Comparison of ENCODE assay signal across 22 cellular contexts in the genomic region with DNA sequence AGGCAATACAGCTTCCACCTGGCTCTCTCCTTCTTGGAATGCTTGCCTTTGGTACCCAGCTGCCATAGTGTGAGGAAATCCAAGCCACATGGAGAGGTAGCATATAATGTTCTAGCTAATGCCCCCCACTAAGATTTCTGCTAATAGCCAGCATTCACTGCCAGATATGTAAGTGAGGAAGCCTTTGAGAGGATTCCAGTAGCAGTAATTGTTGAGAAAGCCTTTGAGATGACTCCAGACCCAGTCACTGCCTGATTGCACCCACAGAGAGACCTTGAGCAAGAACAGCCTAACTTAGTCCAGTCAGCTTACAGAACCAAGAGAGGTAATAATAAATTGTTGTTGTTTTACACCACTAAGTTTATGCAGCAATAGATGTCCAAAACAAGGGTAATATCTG.
DNase-seq lines count a peak whose midpoint lies in the region; ATAC-seq and TF ChIP-seq lines count a peak whose summit lies in the region.
"Had no signal": no experiment of that assay in that cellular context is flagged by ENCODE, and none has a peak within 500 bp of the region (broad histone marks: within the 10 kb centered on the region; RNA-seq: fewer than 3 reads in every experiment).

No MANE protein-coding gene starts in this region.

- TF ChIP-seq RAD21 in IMR-90 (IDR thresholded peaks at IDR 0.05; ENCODE audit: low read length), result no peak

- ATAC-seq in IMR-90 (ENCODE audit: low read depth) (peak; percentile 58), HG03139 (IDR thresholded peaks at IDR 0.05; ENCODE audit: unreplicated experiment) (no peak)
- ATAC-seq: activated T-helper 17 cell treated with anti-CD3 and anti-CD28 coated beads, Interleukin-2, amount 50 U/mL, for 72 hours; left lobe of liver; natural killer cell treated with Interleukin-12 subunit alpha and Interleukin-12 subunit beta and Interleukin-15 and Interleukin-18, amount 100 ng/mL, for 72 hours; right lobe of liver had no signal

- H2AK5ac ChIP-seq in IMR-90 (ENCODE audit: low read depth, low read length), result peak overlapping the region; percentile 57; the same call in 1 of the 2 replicates
- no peak overlapping the region for H2AK5ac ChIP-seq in mesenchymal stem cell (ENCODE audit: low read length, severe bottlenecking)

- no peaks in the 10 kb centered on the region for H3K9me3 Mint-ChIP-seq in activated CD4-positive, alpha-beta T cell treated with anti-CD3 and anti-CD28 coated beads, Interleukin-2, amount 10 ng/mL, durations not matched to agents 7 days and 5 days
- H3K9me3 Mint-ChIP-seq: activated T-helper 17 cell treated with anti-CD3 and anti-CD28 coated beads, Interleukin-2, amount 50 U/mL, for 72 hours; natural killer cell treated with Interleukin-12 subunit alpha and Interleukin-12 subunit beta and Interleukin-15 and Interleukin-18, amount 100 ng/mL, for 72 hours had no signal

- no peaks in the 10 kb centered on the region for H3K27me3 Mint-ChIP-seq in activated CD4-positive, alpha-beta T cell treated with anti-CD3 and anti-CD28 coated beads, Interleukin-2, amount 10 ng/mL, durations not matched to agents 7 days and 5 days
- H3K27me3 Mint-ChIP-seq: activated naive CD8-positive, alpha-beta T cell; activated T-helper 17 cell treated with anti-CD3 and anti-CD28 coated beads, Interleukin-2, amount 50 U/mL, for 72 hours; natural killer cell treated with Interleukin-12 subunit alpha and Interleukin-12 subunit beta and Interleukin-15 and Interleukin-18, amount 100 ng/mL, for 72 hours had no signal

- H3K27me3 ChIP-seq in IMR-90 (ENCODE audit: control insufficient read depth, insufficient read depth, low read length) (no peaks in the 10 kb centered on the region), mesenchymal stem cell (ENCODE audit: control insufficient read depth in 1 of 2, insufficient read depth in 1 of 2, low read length in 2 of 2) (no peaks in the 10 kb centered on the region)
- H3K27me3 ChIP-seq: pancreas, right lobe of liver, vagina had no signal

- no peak overlapping the region for H2BK12ac ChIP-seq in mesenchymal stem cell (ENCODE audit: low read length in 2 of 2)

- no peak overlapping the region for H3K4ac ChIP-seq in IMR-90 (ENCODE audit: low read depth, low read length)
- H3K4ac ChIP-seq in mesenchymal stem cell (ENCODE audit: low read depth in 1 of 2, low read length in 2 of 2), result no peak overlapping the region

- H4K91ac ChIP-seq in IMR-90 (ENCODE audit: insufficient read depth, low read depth, low read length) (no peak overlapping the region), mesenchymal stem cell (ENCODE audit: low read length) (no peak overlapping the region)

- H4K5ac ChIP-seq in IMR-90 (ENCODE audit: low read depth, low read length), result no peak overlapping the region

- H3K36me3 ChIP-seq in IMR-90 (ENCODE audit: control insufficient read depth, insufficient read depth, low read length) (no peaks in the 10 kb centered on the region), mesenchymal stem cell (ENCODE audit: control insufficient read depth in 1 of 2, insufficient read depth in 2 of 2, low read depth in 1 of 2, low read length in 2 of 2) (no peaks in the 10 kb centered on the region)
- H3K36me3 ChIP-seq: pancreas, right lobe of liver, vagina had no signal

- intact Hi-C loops in IMR-90 (cut with micrococcal nuclease), result no loop called here

- H3K27ac ChIP-seq in IMR-90 (ENCODE audit: insufficient read depth, low read length), result no peak overlapping the region
- H3K27ac ChIP-seq in mesenchymal stem cell (ENCODE audit: low read length, poor library complexity, severe bottlenecking), result no peak overlapping the region
- H3K27ac ChIP-seq: epithelial cell of prostate, pancreas, right lobe of liver, vagina had no signal

- no peaks in the 10 kb centered on the region for H3K79me1 ChIP-seq in IMR-90 (ENCODE audit: low read depth in 1 of 2, low read length in 2 of 2)
- H3K79me1 ChIP-seq in mesenchymal stem cell (replicated peaks; ENCODE audit: low read length, poor library complexity, severe bottlenecking), result no peaks in the 10 kb centered on the region

- dilution Hi-C loops in IMR-90 (cut with HindIII; ENCODE audit: low sequenced_read_pairs, unreplicated experiment), result no loop called here

- no peak overlapping the region for H2BK20ac ChIP-seq in IMR-90 (ENCODE audit: low read depth, low read length)

- no TSS peak for BruUV-seq in IMR-90 (replicated peaks; lab: Mats Ljungman, UMichigan)

- peak; percentile 91 for DNase-seq in AG10803 (ENCODE audit: low read depth)
- peak; percentile 80 for DNase-seq in IMR-90
- DNase-seq in cerebellar cortex (ENCODE audit: low spot score), result peak; percentile 13
- DNase-seq in mesenchymal stem cell, result peak; percentile 38
- DNase-seq in DMS 273 treated with DMSO at 0.1 percent for 48 hours (lab: John Stamatoyannopoulos, UW), result no peak
- DNase-seq in hypothalamus (lab: John Stamatoyannopoulos, UW), result no peak
- DNase-seq in activated CD4-positive, alpha-beta T cell treated with anti-CD3 and anti-CD28 coated beads, Interleukin-2, amount 10 ng/mL, durations not matched to agents 7 days and 5 days, result no peak
- DNase-seq: activated CD4-positive, alpha-beta T cell treated with anti-CD3 and anti-CD28 coated beads for 48 hours; dermis blood vessel endothelial cell; midbrain; NCI-H1417; NCI-H748 treated with DMSO at 0.1 percent for 48 hours; pancreas; right lobe of liver; T-helper 1 cell had no signal

- no peaks in the 10 kb centered on the region for H3K36me3 Mint-ChIP-seq in activated CD4-positive, alpha-beta T cell treated with anti-CD3 and anti-CD28 coated beads, Interleukin-2, amount 10 ng/mL, durations not matched to agents 7 days and 5 days (ENCODE audit: low read depth)
- H3K36me3 Mint-ChIP-seq: activated naive CD8-positive, alpha-beta T cell; natural killer cell treated with Interleukin-12 subunit alpha and Interleukin-12 subunit beta and Interleukin-15 and Interleukin-18, amount 100 ng/mL, for 72 hours had no signal

- H3K4me1 Mint-ChIP-seq in activated CD4-positive, alpha-beta T cell treated with anti-CD3 and anti-CD28 coated beads, Interleukin-2, amount 10 ng/mL, durations not matched to agents 7 days and 5 days, result no peaks in the 10 kb centered on the region
- H3K4me1 Mint-ChIP-seq: activated T-helper 17 cell treated with anti-CD3 and anti-CD28 coated beads, Interleukin-2, amount 50 U/mL, for 72 hours had no signal

- no peaks in the 10 kb centered on the region for H4K20me1 ChIP-seq in IMR-90 (ENCODE audit: insufficient read depth, low read length)

- in situ Hi-C loops in IMR-90 (cut with MboI; ENCODE audit: low sequenced_read_pairs), result no loop called here

- H2BK15ac ChIP-seq in IMR-90 (ENCODE audit: low read depth, low read length), result peak overlapping the region; percentile 47; the same call in 1 of the 3 replicates
- H2BK15ac ChIP-seq in mesenchymal stem cell (ENCODE audit: low read depth, poor library complexity, severe bottlenecking), result no peak overlapping the region

- H3K14ac ChIP-seq in IMR-90 (replicated peaks; ENCODE audit: low read depth, low read length), result no peak overlapping the region
- H3K14ac ChIP-seq in mesenchymal stem cell (ENCODE audit: low read length in 2 of 2), result no peak overlapping the region

- H2BK5ac ChIP-seq in IMR-90 (ENCODE audit: low read depth, low read length, poor library complexity, severe bottlenecking) (peak overlapping the region; percentile 40), mesenchymal stem cell (ENCODE audit: low read depth, low read length, poor library complexity, severe bottlenecking) (no peak overlapping the region)

- H2BK120ac ChIP-seq in IMR-90 (ENCODE audit: low read depth, low read length) (no peak overlapping the region), mesenchymal stem cell (ENCODE audit: low read depth, low read length) (no peak overlapping the region)

- H3K56ac ChIP-seq in IMR-90 (ENCODE audit: extremely low read depth, insufficient read depth, low read length), result no peak overlapping the region

- POLR2A ChIA-PET in IMR-90 (lab: Charles Lee; ENCODE audit: unreplicated experiment), result no interaction called here
- POLR2A ChIA-PET in activated CD4-positive, alpha-beta T cell treated with anti-CD3 and anti-CD28 coated beads, Interleukin-2, amount 10 ng/mL, durations not matched to agents 7 days and 5 days (lab: Charles Lee), result no interaction called here

- CTCF ChIA-PET in IMR-90 (lab: Yijun Ruan, JAX), result no interaction called here
- CTCF ChIA-PET in activated CD4-positive, alpha-beta T cell treated with anti-CD3 and anti-CD28 coated beads, Interleukin-2, amount 10 ng/mL, durations not matched to agents 7 days and 5 days (lab: Charles Lee), result no interaction called here

- H3K18ac ChIP-seq in IMR-90 (ENCODE audit: low read depth, low read length), result no peak overlapping the region
- H3K18ac ChIP-seq in mesenchymal stem cell (ENCODE audit: low read depth in 1 of 2, low read length in 2 of 2), result no peak overlapping the region

- H3K4me2 ChIP-seq in IMR-90 (ENCODE audit: low read depth, low read length) (no peak overlapping the region; the same call in 1 of the 2 replicates), mesenchymal stem cell (ENCODE audit: low read length, poor library complexity, severe bottlenecking) (no peak overlapping the region)

- TF ChIP-seq CTCF in AG10803 (conservative IDR thresholded peaks at IDR 0.05; ENCODE audit: low read length) (no peak), IMR-90 (conservative IDR thresholded peaks at IDR 0.05; ENCODE audit: low read depth, low read length) (no peak)

- no peak overlapping the region for H3K4me3 Mint-ChIP-seq in activated CD4-positive, alpha-beta T cell treated with anti-CD3 and anti-CD28 coated beads, Interleukin-2, amount 10 ng/mL, durations not matched to agents 7 days and 5 days
- H3K4me3 Mint-ChIP-seq: activated naive CD8-positive, alpha-beta T cell; activated T-helper 17 cell treated with anti-CD3 and anti-CD28 coated beads, Interleukin-2, amount 50 U/mL, for 72 hours; natural killer cell treated with Interleukin-12 subunit alpha and Interleukin-12 subunit beta and Interleukin-15 and Interleukin-18, amount 100 ng/mL, for 72 hours had no signal

- H3K4me3 ChIP-seq in AG10803 (ENCODE audit: low read length) (no peak overlapping the region), IMR-90 (ENCODE audit: insufficient read depth, low read depth, low read length) (no peak overlapping the region), mesenchymal stem cell (ENCODE audit: insufficient read depth in 1 of 2, low read depth in 1 of 2, low read length in 2 of 2) (no peak overlapping the region)
- H3K4me3 ChIP-seq: pancreas, right lobe of liver, vagina had no signal

- H3K9me1 ChIP-seq in IMR-90 (ENCODE audit: insufficient read depth, low read length), result peaks cover 7% of the 10 kb centered on the region

- no peak overlapping the region for H2AK9ac ChIP-seq in IMR-90 (replicated peaks; ENCODE audit: low read depth, low read length, poor library complexity)

- H3K9me3 ChIP-seq in IMR-90 (ENCODE audit: control insufficient read depth, insufficient read depth, low read length) (no peaks in the 10 kb centered on the region), mesenchymal stem cell (ENCODE audit: control insufficient read depth, low read length) (no peaks in the 10 kb centered on the region)
- H3K9me3 ChIP-seq: pancreas, right lobe of liver, vagina had no signal

- H2AFZ ChIP-seq in IMR-90 (replicated peaks; ENCODE audit: low read length, poor library complexity), result no peak overlapping the region
- no peak overlapping the region for H2AFZ ChIP-seq in mesenchymal stem cell (ENCODE audit: low read depth, low read length)

- H3K4me1 ChIP-seq in IMR-90 (ENCODE audit: control insufficient read depth, insufficient read depth, low read length) (peaks cover 3% of the 10 kb centered on the region), mesenchymal stem cell (ENCODE audit: control insufficient read depth, insufficient read depth, low read depth, low read length) (peaks cover 5% of the 10 kb centered on the region)

- H4K8ac ChIP-seq in IMR-90 (ENCODE audit: low read depth in 2 of 2, low read length in 2 of 2), result 0 out of 4 replicates have a peak overlapping the region, but pooled peaks of 1 of the 2 experiments have one; percentile 18
- H4K8ac ChIP-seq in mesenchymal stem cell (ENCODE audit: low read length), result no peak overlapping the region

- no peak for TF ChIP-seq POLR2A in IMR-90 (IDR thresholded peaks at IDR 0.05; ENCODE audit: low read depth, low read length)

- H3K9ac ChIP-seq in IMR-90 (ENCODE audit: low read depth, low read length) (no peak overlapping the region), mesenchymal stem cell (ENCODE audit: low read length) (no peak overlapping the region)

- H3K27ac Mint-ChIP-seq in activated CD4-positive, alpha-beta T cell treated with anti-CD3 and anti-CD28 coated beads, Interleukin-2, amount 10 ng/mL, durations not matched to agents 7 days and 5 days, result no peak overlapping the region
- H3K27ac Mint-ChIP-seq: activated naive CD8-positive, alpha-beta T cell; activated T-helper 17 cell treated with anti-CD3 and anti-CD28 coated beads, Interleukin-2, amount 50 U/mL, for 72 hours; natural killer cell treated with Interleukin-12 subunit alpha and Interleukin-12 subunit beta and Interleukin-15 and Interleukin-18, amount 100 ng/mL, for 72 hours had no signal

- H3K23ac ChIP-seq in IMR-90 (ENCODE audit: low read depth, low read length) (no peak overlapping the region), mesenchymal stem cell (ENCODE audit: low read length in 2 of 2) (no peak overlapping the region)

Comparison
In these comparisons a context has a peak if more than half of its experiments do, and no peak if none do; other contexts are left out.
1. DNase-seq: peak in AG10803 (single experiment), IMR-90 (single experiment), cerebellar cortex (single experiment) and mesenchymal stem cell (single experiment); none in DMS 273 treated with DMSO at 0.1 percent for 48 hours (single experiment), hypothalamus (0 of 51) and activated CD4-positive, alpha-beta T cell treated with anti-CD3 and anti-CD28 coated beads, Interleukin-2, amount 10 ng/mL, durations not matched to agents 7 days and 5 days (single experiment).